ENCODE assay signal across 28 cellular contexts in genomic region chr4:81833596-81833995, GRCh38.
"Had no signal": no experiment of that assay in that cellular context is flagged by ENCODE, and none has a peak within 500 bp of the region (broad histone marks: within the 10 kb centered on the region; RNA-seq: fewer than 3 reads in every experiment).

No MANE protein-coding gene starts in this region.

- H3K36me3 Mint-ChIP-seq: activated CD4-positive, alpha-beta memory T cell treated with anti-CD3 and anti-CD28 coated beads for 36 hours; activated CD8-positive, alpha-beta memory T cell treated with anti-CD3 and anti-CD28 coated beads, Interleukin-2, amount 10 ng/mL, durations not matched to agents 7 days and 5 days; activated naive CD4-positive, alpha-beta T cell treated with anti-CD3 and anti-CD28 coated beads, Interleukin-2, amount 50 U/mL, for 24 hours; activated naive CD8-positive, alpha-beta T cell treated with anti-CD3 and anti-CD28 coated beads for 36 hours had no signal

- H3K4me3 Mint-ChIP-seq: activated CD4-positive, alpha-beta memory T cell treated with anti-CD3 and anti-CD28 coated beads for 36 hours; activated CD4-positive, alpha-beta T cell treated with anti-CD3 and anti-CD28 coated beads for 36 hours; activated CD4-positive, alpha-beta T cell treated with anti-CD3 and anti-CD28 coated beads, Interleukin-2, amount 10 ng/mL, durations not matched to agents 24 days and 14 days; activated CD8-positive, alpha-beta memory T cell treated with anti-CD3 and anti-CD28 coated beads, Interleukin-2, amount 10 ng/mL, durations not matched to agents 7 days and 5 days; activated CD8-positive, alpha-beta T cell treated with anti-CD3 and anti-CD28 coated beads, Interleukin-2, amount 10 ng/mL, durations not matched to agents 7 days and 5 days; activated naive CD4-positive, alpha-beta T cell treated with anti-CD3 and anti-CD28 coated beads for 36 hours; activated naive CD4-positive, alpha-beta T cell treated with anti-CD3 and anti-CD28 coated beads, Interleukin-2, amount 50 U/mL, for 24 hours; activated naive CD8-positive, alpha-beta T cell treated with anti-CD3 and anti-CD28 coated beads for 36 hours; activated naive CD8-positive, alpha-beta T cell treated with anti-CD3 and anti-CD28 coated beads, Interleukin-2, amount 50 U/mL, for 24 hours; activated T-helper 1 cell treated with anti-CD3 and anti-CD28 coated beads, Interleukin-12 subunit alpha, Interleukin-12 subunit beta, Interleukin-2, Interleukin-4 antibody, amounts not matched to agents 30 ng/mL and 10 ng/mL and 1 ng/mL, durations not matched to agents 14 hours and 24 hours and 36 hours; effector memory CD8-positive, alpha-beta T cell had no signal

- H3K9me3 Mint-ChIP-seq: activated CD4-positive, alpha-beta memory T cell treated with anti-CD3 and anti-CD28 coated beads for 36 hours; activated CD4-positive, alpha-beta T cell treated with anti-CD3 and anti-CD28 coated beads, Interleukin-2, amount 10 ng/mL, durations not matched to agents 24 days and 14 days; activated naive CD4-positive, alpha-beta T cell treated with anti-CD3 and anti-CD28 coated beads for 36 hours; activated naive CD4-positive, alpha-beta T cell treated with anti-CD3 and anti-CD28 coated beads, Interleukin-2, amount 50 U/mL, for 24 hours; activated naive CD8-positive, alpha-beta T cell treated with anti-CD3 and anti-CD28 coated beads for 36 hours; activated T-helper 1 cell treated with anti-CD3 and anti-CD28 coated beads, Interleukin-12 subunit alpha, Interleukin-12 subunit beta, Interleukin-2, Interleukin-4 antibody, amounts not matched to agents 30 ng/mL and 10 ng/mL and 1 ng/mL, durations not matched to agents 14 hours and 24 hours and 36 hours; activated T-helper 2 cell treated with anti-CD3 and anti-CD28 coated beads, Interferon-gamma antibody, Interleukin-2, Interleukin-4, amounts not matched to agents 10 μg/mL and 5 μg/mL and 100 μg/mL, durations not matched to agents 14 hours and 24 hours and 36 hours; effector memory CD8-positive, alpha-beta T cell had no signal

- ATAC-seq: activated CD4-positive, alpha-beta T cell treated with anti-CD3 and anti-CD28 coated beads for 36 hours; activated CD8-positive, alpha-beta memory T cell treated with anti-CD3 and anti-CD28 coated beads, Interleukin-2, amount 10 ng/mL, durations not matched to agents 7 days and 5 days; activated CD8-positive, alpha-beta T cell treated with anti-CD3 and anti-CD28 coated beads, Interleukin-2, amount 10 ng/mL, durations not matched to agents 7 days and 5 days; activated naive CD8-positive, alpha-beta T cell treated with anti-CD3 and anti-CD28 coated beads, Interleukin-2, amount 50 U/mL, for 24 hours; body of pancreas; effector memory CD8-positive, alpha-beta T cell; esophagus mucosa; gastrocnemius medialis had no signal

- H3K4me1 ChIP-seq: adrenal gland, gastrocnemius medialis had no signal

- DNase-seq: activated CD4-positive, alpha-beta memory T cell treated with anti-CD3 and anti-CD28 coated beads for 36 hours; activated CD4-positive, alpha-beta T cell treated with anti-CD3 and anti-CD28 coated beads for 36 hours; activated CD4-positive, alpha-beta T cell treated with anti-CD3 and anti-CD28 coated beads, Interleukin-2, amount 10 ng/mL, durations not matched to agents 24 days and 14 days; activated CD4-positive, CD25-positive, alpha-beta regulatory T cell; activated CD4-positive, CD25-positive, alpha-beta regulatory T cell treated with anti-CD3 and anti-CD28 coated beads, Interleukin-2, amount 50 U/mL, for 72 hours; activated CD8-positive, alpha-beta memory T cell treated with anti-CD3 and anti-CD28 coated beads, Interleukin-2, amount 10 ng/mL, durations not matched to agents 7 days and 5 days; activated CD8-positive, alpha-beta memory T cell treated with anti-CD3 and anti-CD28 coated beads, Interleukin-2, amount 50 U/mL, for 4 hours; activated CD8-positive, alpha-beta T cell treated with anti-CD3 and anti-CD28 coated beads, Interleukin-2, amount 10 ng/mL, durations not matched to agents 7 days and 5 days; activated effector memory CD4-positive, alpha-beta T cell treated with anti-CD3 and anti-CD28 coated beads, Interleukin-2, amount 50 U/mL, for 16 hours; activated naive CD4-positive, alpha-beta T cell treated with anti-CD3 and anti-CD28 coated beads for 36 hours; activated naive CD8-positive, alpha-beta T cell treated with anti-CD3 and anti-CD28 coated beads for 36 hours; activated naive CD8-positive, alpha-beta T cell treated with anti-CD3 and anti-CD28 coated beads, Interleukin-2, amount 50 U/mL, for 24 hours; activated T-cell treated with anti-CD3 and anti-CD28 coated beads, Interleukin-2, amount 50 U/mL, for 1 hour; activated T-cell treated with anti-CD3 and anti-CD28 coated beads, Interleukin-2, amount 50 U/mL, for 48 hours; adrenal gland; aorta; body of pancreas; cortex of kidney; dermis blood vessel endothelial cell; effector CD4-positive, alpha-beta T cell; effector memory CD8-positive, alpha-beta T cell; foreskin fibroblast; gastrocnemius medialis; T-helper 2 cell had no signal

- H3K36me3 ChIP-seq: adrenal gland, gastrocnemius medialis had no signal

- H3K9me3 ChIP-seq: adrenal gland, body of pancreas, gastrocnemius medialis had no signal

- H3K27me3 ChIP-seq: adrenal gland, body of pancreas, gastrocnemius medialis had no signal

- H3K4me1 Mint-ChIP-seq: activated CD4-positive, alpha-beta T cell treated with anti-CD3 and anti-CD28 coated beads, Interleukin-2, amount 10 ng/mL, durations not matched to agents 24 days and 14 days; activated naive CD4-positive, alpha-beta T cell treated with anti-CD3 and anti-CD28 coated beads, Interleukin-2, amount 50 U/mL, for 24 hours; activated naive CD8-positive, alpha-beta T cell treated with anti-CD3 and anti-CD28 coated beads for 36 hours had no signal

- H3K27me3 Mint-ChIP-seq: activated CD4-positive, alpha-beta memory T cell treated with anti-CD3 and anti-CD28 coated beads for 36 hours; activated CD4-positive, alpha-beta T cell treated with anti-CD3 and anti-CD28 coated beads, Interleukin-2, amount 10 ng/mL, durations not matched to agents 24 days and 14 days; activated CD8-positive, alpha-beta memory T cell treated with anti-CD3 and anti-CD28 coated beads, Interleukin-2, amount 10 ng/mL, durations not matched to agents 7 days and 5 days; activated naive CD4-positive, alpha-beta T cell treated with anti-CD3 and anti-CD28 coated beads, Interleukin-2, amount 50 U/mL, for 24 hours; activated naive CD8-positive, alpha-beta T cell treated with anti-CD3 and anti-CD28 coated beads for 36 hours; activated naive CD8-positive, alpha-beta T cell treated with anti-CD3 and anti-CD28 coated beads, Interleukin-2, amount 50 U/mL, for 24 hours had no signal

- H3K27ac ChIP-seq: adrenal gland, body of pancreas, gastrocnemius medialis had no signal

- H3K4me3 ChIP-seq: adrenal gland, body of pancreas, gastrocnemius medialis had no signal

- H3K27ac Mint-ChIP-seq: activated CD4-positive, alpha-beta memory T cell treated with anti-CD3 and anti-CD28 coated beads for 36 hours; activated CD4-positive, alpha-beta T cell treated with anti-CD3 and anti-CD28 coated beads for 36 hours; activated CD4-positive, alpha-beta T cell treated with anti-CD3 and anti-CD28 coated beads, Interleukin-2, amount 10 ng/mL, durations not matched to agents 24 days and 14 days; activated CD8-positive, alpha-beta memory T cell treated with anti-CD3 and anti-CD28 coated beads, Interleukin-2, amount 10 ng/mL, durations not matched to agents 7 days and 5 days; activated CD8-positive, alpha-beta T cell treated with anti-CD3 and anti-CD28 coated beads, Interleukin-2, amount 10 ng/mL, durations not matched to agents 7 days and 5 days; activated naive CD4-positive, alpha-beta T cell treated with anti-CD3 and anti-CD28 coated beads for 36 hours; activated naive CD4-positive, alpha-beta T cell treated with anti-CD3 and anti-CD28 coated beads, Interleukin-2, amount 50 U/mL, for 24 hours; activated naive CD8-positive, alpha-beta T cell treated with anti-CD3 and anti-CD28 coated beads for 36 hours; activated naive CD8-positive, alpha-beta T cell treated with anti-CD3 and anti-CD28 coated beads, Interleukin-2, amount 50 U/mL, for 24 hours; activated T-helper 1 cell treated with anti-CD3 and anti-CD28 coated beads, Interleukin-12 subunit alpha, Interleukin-12 subunit beta, Interleukin-2, Interleukin-4 antibody, amounts not matched to agents 30 ng/mL and 10 ng/mL and 1 ng/mL, durations not matched to agents 14 hours and 24 hours and 36 hours; activated T-helper 2 cell treated with anti-CD3 and anti-CD28 coated beads, Interferon-gamma antibody, Interleukin-2, Interleukin-4, amounts not matched to agents 10 μg/mL and 5 μg/mL and 100 μg/mL, durations not matched to agents 14 hours and 24 hours and 36 hours; effector memory CD8-positive, alpha-beta T cell had no signal
